8 cellular contexts compared by ENCODE assay signal in genomic region chr1:88983791-88984552, GRCh38. TPM values are rescaled to one million over a fixed set of nuclear protein-coding genes. Genes with fewer than 3 reads are reported as not detected.
A peak's percentile ranks its signal among the peaks of the same experiment; 100 is the strongest.
DNase-seq lines count a peak whose midpoint lies in the region; ATAC-seq, FAIRE-seq and TF ChIP-seq lines count a peak whose summit lies in the region.

No MANE protein-coding gene starts in this region.

- H3K4me3 Mint-ChIP-seq in dendritic cell treated with granulocyte-macrophage colony-stimulating factor and Interleukin-4, amounts not matched to agents 40 ng/mL and 50 ng/mL, for 4 days: peak overlapping the region; percentile 17

- H3K36me3 ChIP-seq in uterus: no peaks in the 10 kb centered on the region

- H3K9me3 ChIP-seq in A549 (no peaks in the 10 kb centered on the region), uterus (no peaks in the 10 kb centered on the region)

- H3K27me3 ChIP-seq in uterus: no peaks in the 10 kb centered on the region

- peaks cover 55% of the 10 kb centered on the region for H3K4me1 Mint-ChIP-seq in dendritic cell treated with granulocyte-macrophage colony-stimulating factor and Interleukin-4, amounts not matched to agents 40 ng/mL and 50 ng/mL, for 4 days (ENCODE audit: low read depth)

- no peaks in the 10 kb centered on the region for H3K9me3 Mint-ChIP-seq in dendritic cell treated with granulocyte-macrophage colony-stimulating factor and Interleukin-4, amounts not matched to agents 40 ng/mL and 50 ng/mL, for 4 days

- TF ChIP-seq RAD21 in A549 (conservative IDR thresholded peaks at IDR 0.05 in 1 of 2, IDR thresholded peaks at IDR 0.05 in 1 of 2): peak; percentile 34 to 56; a peak in 3 of 5 replicates

- CTCF ChIA-PET in A549 (lab: Yijun Ruan, JAX): interaction anchor here (0.5 to 3.3 kb wide), 17 partner anchors 10 to 1916 kb away, joined by 3 to 18 read pairs (median 4); no protein-coding TSS in a partner anchor

- POLR2A ChIA-PET in A549 (lab: Yijun Ruan, JAX): no interaction called here

- DNase-seq in A549 (ENCODE audit: low read depth in 1 of 2, low spot score in 1 of 2) (peak; percentile 36 to 49), LNCaP clone FGC (ENCODE audit: low read depth) (no peak), T follicular helper cell (ENCODE audit: low read depth) (peak; percentile 34), lung microvascular endothelial cell (ENCODE audit: low read depth in 2 of 2) (peak; percentile 62 to 75), uterus (no peak)

- intact Hi-C loops in dendritic cell treated with granulocyte-macrophage colony-stimulating factor and Interleukin-4, amounts not matched to agents 40 ng/mL and 50 ng/mL, for 4 days (cut with micrococcal nuclease): no loop called here
- intact Hi-C loops in uterus (cut with DNase I; ENCODE audit: low total_unique reads): no loop called here

- ATAC-seq in A549 (peak; percentile 73 to 88), GM21786 (IDR thresholded peaks at IDR 0.05; ENCODE audit: unreplicated experiment) (no peak)

- H3K4me1 ChIP-seq in A549 (peaks cover 19% of the 10 kb centered on the region), uterus (peaks cover 0 to 3% of the 10 kb centered on the region in 2 donors)

- TF ChIP-seq CTCF in A549 (IDR thresholded peaks at IDR 0.05) (peak; percentile 56), LNCaP clone FGC (IDR thresholded peaks at IDR 0.05; ENCODE audit: control insufficient read depth, extremely low read depth, insufficient read depth) (peak; percentile 50), uterus (IDR thresholded peaks at IDR 0.05) (peak; percentile 32 to 60 (median 53))

- H3K36me3 Mint-ChIP-seq in dendritic cell treated with granulocyte-macrophage colony-stimulating factor and Interleukin-4, amounts not matched to agents 40 ng/mL and 50 ng/mL, for 4 days (ENCODE audit: low read depth): peaks cover 56% of the 10 kb centered on the region

- H3K4me3 ChIP-seq in A549: 0 out of 3 replicates have a peak overlapping the region, but pooled peaks have one; percentile 19
- no peak overlapping the region for H3K4me3 ChIP-seq in LNCaP clone FGC (ENCODE audit: low read depth, low read length)
- H3K4me3 ChIP-seq in uterus: peak overlapping the region in 1 of 2 donors; percentile 10

- FAIRE-seq in A549 (lab: Jason Lieb, UNC): no peak
- FAIRE-seq in G401.6 (lab: Jason Lieb, UNC): peak; percentile 69

- peak overlapping the region; percentile 65 for H3K4me2 ChIP-seq in A549

- no peak for TF ChIP-seq POLR2A in A549 (IDR thresholded peaks at IDR 0.05; ENCODE audit: low read length)
- no peak for TF ChIP-seq POLR2A in uterus (IDR thresholded peaks at IDR 0.05)

- no peak for TF ChIP-seq EP300 in A549 (IDR thresholded peaks at IDR 0.05)

- H3K27me3 Mint-ChIP-seq in dendritic cell treated with granulocyte-macrophage colony-stimulating factor and Interleukin-4, amounts not matched to agents 40 ng/mL and 50 ng/mL, for 4 days: no peaks in the 10 kb centered on the region

- H3K27ac ChIP-seq in A549 (peak overlapping the region in 1 of 2 experiments; percentile 45; a peak in 1 of 6 replicates), uterus (peak overlapping the region; percentile 52 to 73)

- no peak overlapping the region for H3K27ac Mint-ChIP-seq in dendritic cell treated with granulocyte-macrophage colony-stimulating factor and Interleukin-4, amounts not matched to agents 40 ng/mL and 50 ng/mL, for 4 days

- 48% methylated on average over 15 of the region's 17 CpGs for WGBS in A549 (ENCODE audit: missing lambda C conversion rate)

TF ChIP-seq in A549, 52 proteins besides CTCF, POLR2A, EP300 and RAD21:
- TF ChIP-seq CEBPB (IDR thresholded peaks at IDR 0.05) (peak in 1 of 2 experiments; percentile 25; a peak in 1 of 4 replicates), RFX5 (IDR thresholded peaks at IDR 0.05) (no peak), RNF2 (IDR thresholded peaks at IDR 0.05; ENCODE audit: borderline replicate concordance, low read depth) (no peak), SMC3 (IDR thresholded peaks at IDR 0.05) (0 out of 3 replicates have a peak, but pooled peaks have one; percentile 12)
TF ChIP-seq in A549: peak in this region for 2.

RNA-seq across cellular contexts. Expression of gene KYAT3, which starts 8.5 kb away (rescaled TPM):
- 14.0 and 16.7 TPM in 2 replicates for polyA plus RNA-seq in A549 (2011; rRNA removed)
- polyA plus RNA-seq in A549 (2012; cell fraction: cytosol; rRNA removed): 3.5 and 4.0 TPM in 2 replicates
- polyA plus RNA-seq in A549 (2012; cell fraction: nucleus; rRNA removed): 1.7 and 3.0 TPM in 2 replicates
- 9.0 to 11.2 TPM (median 10.2 TPM) in 3 replicates for polyA plus RNA-seq in A549 (2017; fragmentation: RNase III; extraction: RNeasy Plus Mini Kit Qiagen cat#74134 plus additional on column Dnase treatment)
- 3.3 and 3.5 TPM in 2 replicates for polyA minus RNA-seq in A549 (2011; rRNA and poly(A)+ RNA removed)
- 12.5 and 15.7 TPM in 2 replicates for total RNA-seq in lung microvascular endothelial cell
- total RNA-seq in uterus: 10 to 100 TPM in 3 of 4 donors, 1 to 10 TPM in 1; 8.5 to 36.3 (median 27.8) TPM

RNA-seq across cellular contexts. Expression of gene RBMXL1, which starts 8.5 kb away (rescaled TPM):
- 3.7 and 3.8 TPM in 2 replicates for polyA plus RNA-seq in A549 (2011; rRNA removed)
- 1.1 and 1.2 TPM in 2 replicates for polyA plus RNA-seq in A549 (2012; cell fraction: cytosol; rRNA removed)
- polyA plus RNA-seq in A549 (2012; cell fraction: nucleus; rRNA removed): 0.73 and 1.9 TPM in 2 replicates
- 2.6 to 3.0 TPM (median 2.7 TPM) in 3 replicates for polyA plus RNA-seq in A549 (2017; fragmentation: RNase III; extraction: RNeasy Plus Mini Kit Qiagen cat#74134 plus additional on column Dnase treatment)
- 2.6 and 3.0 TPM in 2 replicates for polyA minus RNA-seq in A549 (2011; rRNA and poly(A)+ RNA removed)
- total RNA-seq in lung microvascular endothelial cell: 4.4 and 5.8 TPM in 2 replicates
- 10 to 100 TPM; 20.0 to 27.1 (median 22.5) TPM for total RNA-seq in uterus

RNA-seq across cellular contexts. Expression of gene GBP3, which starts 38.7 kb away (rescaled TPM):
- polyA plus RNA-seq in A549 (2011; rRNA removed) (1.9 and 2.4 TPM in 2 replicates), A549 (2017; fragmentation: RNase III; extraction: RNeasy Plus Mini Kit Qiagen cat#74134 plus additional on column Dnase treatment) (0.93 to 1.1 TPM (median 0.98 TPM) in 3 replicates)
- polyA plus RNA-seq in A549 (2012; cell fraction: cytosol; rRNA removed): 0.13 and 0.22 TPM in 2 replicates
- polyA plus RNA-seq in A549 (2012; cell fraction: nucleus; rRNA removed): 0.13 and 0.44 TPM in 2 replicates
- 0.54 and 4.8 TPM in 2 replicates for polyA minus RNA-seq in A549 (2011; rRNA and poly(A)+ RNA removed)
- total RNA-seq in lung microvascular endothelial cell (12.3 and 14.8 TPM in 2 replicates), uterus (10 to 100 TPM; 11.2 to 38.6 (median 20.5) TPM)

Comparison
In these comparisons a context has a peak if more than half of its experiments do, and no peak if none do; other contexts are left out.
1. DNase-seq: peak in A549 (2 of 2), T follicular helper cell (single experiment) and lung microvascular endothelial cell (2 of 2); none in LNCaP clone FGC (single experiment) and uterus (0 of 2).
2. Peak in every context shown above with its lines, with median percentiles within 50 percentile points of each other: CTCF ChIP-seq.